In genomic region chr11:129331871-129332274, GRCh38 we compare ENCODE assay signal across 8 cellular contexts. TPM values are rescaled to one million over a fixed set of nuclear protein-coding genes. Genes with fewer than 3 reads are reported as not detected.
DNase-seq lines count a peak whose midpoint lies in the region; ATAC-seq and TF ChIP-seq lines count a peak whose summit lies in the region.

No MANE protein-coding gene starts in this region.

- TF ChIP-seq POLR2A in adrenal gland (IDR thresholded peaks at IDR 0.05) = no peak

- H3K9me3 Mint-ChIP-seq in HFFc6 = no peaks in the 10 kb centered on the region

- ATAC-seq in HG03095 (IDR thresholded peaks at IDR 0.05; ENCODE audit: unreplicated experiment) = no peak

- no peaks in the 10 kb centered on the region for H3K36me3 ChIP-seq in adrenal gland (replicated peaks in 1 of 2)
- no peaks in the 10 kb centered on the region for H3K36me3 ChIP-seq in left ventricle myocardium inferior

- TF ChIP-seq CTCF in HFFc6 (IDR thresholded peaks at IDR 0.05) = peak; percentile 93
- TF ChIP-seq CTCF in adrenal gland (IDR thresholded peaks at IDR 0.05) = peak; percentile 68 to 93 (median 88)
- peak; percentile 89 for TF ChIP-seq CTCF in left ventricle myocardium inferior (IDR thresholded peaks at IDR 0.05; ENCODE audit: borderline replicate concordance)

- H3K27ac Mint-ChIP-seq in HFFc6 = no peak overlapping the region

- H3K9me3 ChIP-seq in adrenal gland (replicated peaks in 1 of 3) (no peaks in the 10 kb centered on the region), left ventricle myocardium inferior (replicated peaks) (no peaks in the 10 kb centered on the region)

- H3K27me3 ChIP-seq in adrenal gland = no peaks in the 10 kb centered on the region
- no peaks in the 10 kb centered on the region for H3K27me3 ChIP-seq in left ventricle myocardium inferior (ENCODE audit: low read depth)

- DNase-seq in GM04503 (ENCODE audit: low read depth) (peak; percentile 16), HFFc6 (peak; percentile 60), NCI-H1105 treated with DMSO at 0.1 percent for 48 hours (lab: John Stamatoyannopoulos, UW) (peak; percentile 98), SW480 (ENCODE audit: low spot score) (peak; percentile 87), adrenal gland (peak; percentile 82 to 95 (median 85)), left ventricle myocardium inferior (peak; percentile 79), renal cortical epithelial cell (ENCODE audit: low read depth) (peak; percentile 59)

- H3K4me3 ChIP-seq in adrenal gland = no peak overlapping the region
- H3K4me3 ChIP-seq in left ventricle myocardium inferior = no peak overlapping the region

- H3K27ac ChIP-seq in adrenal gland = no peak overlapping the region
- H3K27ac ChIP-seq in left ventricle myocardium inferior (replicated peaks) = no peak overlapping the region

- intact Hi-C loops in adrenal gland (cut with DNase I) (loop anchor here (5.0 to 10.0 kb wide), 2 partner anchors 215 to 377 kb away; no protein-coding TSS in a partner anchor), left ventricle myocardium inferior (cut with micrococcal nuclease) (loop anchor here (2.0 kb wide), 1 partner anchor 215 kb away; no protein-coding TSS in a partner anchor)

- H3K36me3 Mint-ChIP-seq in HFFc6 (ENCODE audit: low read depth) = no peaks in the 10 kb centered on the region

- H3K4me1 ChIP-seq in adrenal gland (replicated peaks in 1 of 2) (no peaks in the 10 kb centered on the region), left ventricle myocardium inferior (no peaks in the 10 kb centered on the region)

- 1 to 3% (median 2%) methylated on average over 11 of the region's 11 CpGs for WGBS in adrenal gland, 4 donors

- no peak overlapping the region for H3K4me3 Mint-ChIP-seq in HFFc6

- peaks cover 1% of the 10 kb centered on the region; the same call in 1 of the 2 replicates for H3K27me3 Mint-ChIP-seq in HFFc6 (ENCODE audit: insufficient read depth)

- peaks cover 12% of the 10 kb centered on the region for H3K4me1 Mint-ChIP-seq in HFFc6 (ENCODE audit: low read depth)

RNA-seq across cellular contexts. Expression of gene BARX2, which starts 43.8 kb away (rescaled TPM):
- not detected for total RNA-seq in HFFc6 (2021; fragmentation: NEBNext Ultra II Directional; extraction: Animal tissue kit (Norgen Biotek cat#: 25700))
- total RNA-seq in adrenal gland = not detected
- under 1 TPM in 1 of 3 donors, not detected in 2; 0.07 TPM for polyA plus RNA-seq in adrenal gland
- total RNA-seq in left ventricle myocardium inferior = not detected
- total RNA-seq in renal cortical epithelial cell = 0.10 TPM in 1 of 2 replicates, not detected in the other

Comparison
In these comparisons a context has a peak if more than half of its experiments do, and no peak if none do; other contexts are left out.
1. DNase-seq: peak in every context shown above with its lines; median percentile 98 in NCI-H1105 treated with DMSO at 0.1 percent for 48 hours; 87 in SW480; 85 in adrenal gland; 79 in left ventricle myocardium inferior; 60 in HFFc6; 59 in renal cortical epithelial cell; 16 in GM04503.